ENCODE assay signal across 28 cellular contexts in the genomic region with DNA sequence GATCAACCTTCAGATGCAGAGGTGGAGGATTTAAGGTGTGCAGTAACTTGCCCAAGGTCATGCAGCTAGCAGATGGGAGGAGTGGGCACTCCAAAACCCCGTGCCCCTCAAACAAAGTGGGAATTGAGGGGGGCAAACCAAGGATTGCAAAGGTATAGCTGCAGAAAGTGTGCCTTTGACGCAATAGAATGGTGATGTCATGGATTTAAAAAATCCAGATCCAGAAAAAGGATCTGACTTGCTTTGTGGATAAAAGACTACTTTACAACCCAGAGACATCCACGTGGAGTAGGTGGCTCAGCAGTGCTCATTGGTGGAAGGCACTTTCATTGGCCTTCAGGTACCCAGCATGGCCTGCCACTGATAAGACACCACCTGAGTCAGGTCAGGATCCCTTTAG. TPM values are rescaled to one million over a fixed set of nuclear protein-coding genes. Genes with fewer than 3 reads are reported as not detected.
"Had no signal": no experiment of that assay in that cellular context is flagged by ENCODE, and none has a peak within 500 bp of the region (broad histone marks: within the 10 kb centered on the region; RNA-seq: fewer than 3 reads in every experiment).

No MANE protein-coding gene starts in this region.

- DNase-seq: activated CD4-positive, alpha-beta memory T cell treated with anti-CD3 and anti-CD28 coated beads for 36 hours; activated CD4-positive, alpha-beta T cell treated with anti-CD3 and anti-CD28 coated beads, Interleukin-2, amount 10 ng/mL, durations not matched to agents 24 days and 14 days; activated CD4-positive, CD25-positive, alpha-beta regulatory T cell treated with anti-CD3 and anti-CD28 coated beads, Interleukin-2, amount 50 U/mL, for 72 hours; activated naive CD8-positive, alpha-beta T cell treated with anti-CD3 and anti-CD28 coated beads, Interleukin-2, amount 50 U/mL, for 24 hours; activated T-cell treated with anti-CD3 and anti-CD28 coated beads, Interleukin-2, amount 50 U/mL, for 4 hours; amygdala; central memory CD4-positive, alpha-beta T cell; foreskin melanocyte; left ventricle myocardium inferior; naive B cell; nephron progenitor cell; ovary; stimulated activated CD4-positive, alpha-beta T cell treated with anti-CD3 and anti-CD28 coated beads, Interleukin-12 subunit alpha, Interleukin-12 subunit beta, amount 100 ng/mL, for 4 hours; stimulated activated CD4-positive, alpha-beta T cell treated with anti-CD3 and anti-CD28 coated beads, Interleukin-4, amount 100 ng/mL, for 1 hour; stimulated activated naive CD8-positive, alpha-beta T cell treated with anti-CD3 and anti-CD28 coated beads, Interleukin-15, Interleukin-2, amounts not matched to agents 100 U/mL and 50 U/mL, for 24 hours; T-helper 9 cell; trophoblast cell had no signal

- H3K36me3 ChIP-seq: esophagus muscularis mucosa, left ventricle myocardium inferior, neutrophil, ovary, thoracic aorta, vagina had no signal

- H3K4me3 Mint-ChIP-seq: activated CD4-positive, alpha-beta memory T cell treated with anti-CD3 and anti-CD28 coated beads for 36 hours; activated CD4-positive, alpha-beta T cell treated with anti-CD3 and anti-CD28 coated beads, Interleukin-2, amount 10 ng/mL, durations not matched to agents 24 days and 14 days; activated naive CD4-positive, alpha-beta T cell treated with anti-CD3 and anti-CD28 coated beads, Interleukin-2, amount 50 U/mL, for 24 hours; activated naive CD8-positive, alpha-beta T cell treated with anti-CD3 and anti-CD28 coated beads, Interleukin-2, amount 50 U/mL, for 24 hours; activated T-cell treated with anti-CD3 and anti-CD28 coated beads, Interleukin-2, amount 50 U/mL, for 4 hours; mesothelial cell of epicardium; naive B cell; nephron progenitor cell had no signal

- ATAC-seq: activated naive CD8-positive, alpha-beta T cell treated with anti-CD3 and anti-CD28 coated beads, Interleukin-2, amount 50 U/mL, for 24 hours; activated T-cell treated with anti-CD3 and anti-CD28 coated beads, Interleukin-2, amount 50 U/mL, for 4 hours; sciatic nerve; stimulated activated naive CD8-positive, alpha-beta T cell treated with anti-CD3 and anti-CD28 coated beads, Interleukin-15, Interleukin-2, amounts not matched to agents 100 U/mL and 50 U/mL, for 24 hours had no signal

- H3K36me3 Mint-ChIP-seq: activated CD4-positive, alpha-beta memory T cell treated with anti-CD3 and anti-CD28 coated beads for 36 hours; activated naive CD4-positive, alpha-beta T cell treated with anti-CD3 and anti-CD28 coated beads, Interleukin-2, amount 50 U/mL, for 24 hours; mesothelial cell of epicardium; naive B cell had no signal

- H3K4me3 ChIP-seq: esophagus muscularis mucosa, left ventricle myocardium inferior, lung, ovary, skin epidermis, thoracic aorta, vagina had no signal

- H3K27me3 ChIP-seq: esophagus muscularis mucosa, ovary, vagina had no signal

- H3K9me3 Mint-ChIP-seq: activated CD4-positive, alpha-beta memory T cell treated with anti-CD3 and anti-CD28 coated beads for 36 hours; activated naive CD4-positive, alpha-beta T cell treated with anti-CD3 and anti-CD28 coated beads, Interleukin-2, amount 50 U/mL, for 24 hours; activated naive CD8-positive, alpha-beta T cell treated with anti-CD3 and anti-CD28 coated beads, Interleukin-2, amount 50 U/mL, for 24 hours; activated T-cell treated with anti-CD3 and anti-CD28 coated beads, Interleukin-2, amount 50 U/mL, for 4 hours; activated T-helper 2 cell treated with anti-CD3 and anti-CD28 coated beads, Interferon-gamma antibody, Interleukin-2, Interleukin-4, amounts not matched to agents 10 μg/mL and 5 μg/mL and 100 μg/mL, durations not matched to agents 14 hours and 24 hours and 36 hours; mesothelial cell of epicardium; nephron progenitor cell had no signal

- H3K9me3 ChIP-seq: esophagus muscularis mucosa, left ventricle myocardium inferior, neutrophil, ovary, thoracic aorta, vagina had no signal

- H3K27ac Mint-ChIP-seq: activated CD4-positive, alpha-beta memory T cell treated with anti-CD3 and anti-CD28 coated beads for 36 hours; activated CD4-positive, alpha-beta T cell treated with anti-CD3 and anti-CD28 coated beads, Interleukin-2, amount 10 ng/mL, durations not matched to agents 24 days and 14 days; activated naive CD4-positive, alpha-beta T cell treated with anti-CD3 and anti-CD28 coated beads, Interleukin-2, amount 50 U/mL, for 24 hours; activated naive CD8-positive, alpha-beta T cell treated with anti-CD3 and anti-CD28 coated beads, Interleukin-2, amount 50 U/mL, for 24 hours; activated T-helper 2 cell treated with anti-CD3 and anti-CD28 coated beads, Interferon-gamma antibody, Interleukin-2, Interleukin-4, amounts not matched to agents 10 μg/mL and 5 μg/mL and 100 μg/mL, durations not matched to agents 14 hours and 24 hours and 36 hours; nephron progenitor cell; progenitor cell of endocrine pancreas had no signal

- H3K27ac ChIP-seq: esophagus muscularis mucosa, neutrophil, ovary, skin epidermis, thoracic aorta, vagina had no signal

RNA-seq across cellular contexts. Expression of a gene that starts 15.7 kb away (rescaled TPM):
- total RNA-seq: activated CD4-positive, alpha-beta memory T cell treated with anti-CD3 and anti-CD28 coated beads for 36 hours; activated CD4-positive, alpha-beta T cell treated with anti-CD3 and anti-CD28 coated beads, Interleukin-2, amount 10 ng/mL, durations not matched to agents 24 days and 14 days; activated T-helper 2 cell treated with anti-CD3 and anti-CD28 coated beads, Interferon-gamma antibody, Interleukin-2, Interleukin-4, amounts not matched to agents 10 μg/mL and 5 μg/mL and 100 μg/mL, durations not matched to agents 14 hours and 24 hours and 36 hours; progenitor cell of endocrine pancreas; vagina had no signal
